ENCODE assay signal across 16 cellular contexts in genomic region chr2:111208639-111209038, GRCh38.
DNase-seq lines count a peak whose midpoint lies in the region; ATAC-seq and TF ChIP-seq lines count a peak whose summit lies in the region.
"Had no signal": no experiment of that assay in that cellular context is flagged by ENCODE, and none has a peak within 500 bp of the region (broad histone marks: within the 10 kb centered on the region; RNA-seq: fewer than 3 reads in every experiment).

No MANE protein-coding gene starts in this region.

- peak overlapping the region; percentile 52 for H3K4me2 ChIP-seq in DOHH2 (ENCODE audit: low read length)
- H3K4me2 ChIP-seq in OCI-LY1 (ENCODE audit: low read length), result peak overlapping the region; percentile 57; the same call in 1 of the 2 replicates
- H3K4me2 ChIP-seq: GM23338, PC-9 had no signal

- H3K4me1 Mint-ChIP-seq in activated CD4-positive, alpha-beta memory T cell treated with anti-CD3 and anti-CD28 coated beads, Interleukin-2, amount 10 ng/mL, durations not matched to agents 7 days and 5 days, result peaks cover 19% of the 10 kb centered on the region
- H3K4me1 Mint-ChIP-seq: brain, GM23338, nephron had no signal

- no peak for TF ChIP-seq CTCF in DOHH2 (IDR thresholded peaks at IDR 0.05; ENCODE audit: low read depth, low read length, poor library complexity, severe bottlenecking)
- no peak for TF ChIP-seq CTCF in OCI-LY1 (IDR thresholded peaks at IDR 0.05; ENCODE audit: low read length)
- no peak for TF ChIP-seq CTCF in left ventricle myocardium inferior (IDR thresholded peaks at IDR 0.05; ENCODE audit: borderline replicate concordance)

- CTCF ChIA-PET in activated CD4-positive, alpha-beta memory T cell treated with anti-CD3 and anti-CD28 coated beads, Interleukin-2, amount 10 ng/mL, durations not matched to agents 7 days and 5 days (lab: Charles Lee), result no interaction called here

- H2AFZ ChIP-seq in OCI-LY1 (ENCODE audit: low read length), result no peak overlapping the region
- H2AFZ ChIP-seq: GM23338, PC-9 had no signal

- peak overlapping the region; percentile 70 for H3K27ac ChIP-seq in DOHH2 (ENCODE audit: low read depth, low read length)
- H3K27ac ChIP-seq in OCI-LY1 (ENCODE audit: low read depth, low read length, poor library complexity, severe bottlenecking), result peak overlapping the region; percentile 96
- no peak overlapping the region for H3K27ac ChIP-seq in left ventricle myocardium inferior (replicated peaks)
- H3K27ac ChIP-seq: PC-9 had no signal

- no peak for DNase-seq in cerebellum (ENCODE audit: low spot score)
- DNase-seq in H7, result no peak
- no peak for DNase-seq in activated CD4-positive, alpha-beta memory T cell treated with anti-CD3 and anti-CD28 coated beads, Interleukin-2, amount 10 ng/mL, durations not matched to agents 7 days and 5 days
- no peak for DNase-seq in left ventricle myocardium inferior
- DNase-seq: activated effector memory CD4-positive, alpha-beta T cell treated with anti-CD3 and anti-CD28 coated beads, Interleukin-2, amount 50 U/mL, for 16 hours; NCI-H1092; NCI-H345; PC-9; stimulated activated CD4-positive, alpha-beta T cell treated with anti-CD3 and anti-CD28 coated beads, Interleukin-2, amount 100 ng/mL, for 24 hours had no signal

- no peak overlapping the region for H3K4me3 Mint-ChIP-seq in activated CD4-positive, alpha-beta memory T cell treated with anti-CD3 and anti-CD28 coated beads, Interleukin-2, amount 10 ng/mL, durations not matched to agents 7 days and 5 days
- H3K4me3 Mint-ChIP-seq: brain, GM23338, nephron had no signal

- peaks cover 8% of the 10 kb centered on the region for H3K9me3 Mint-ChIP-seq in activated CD4-positive, alpha-beta memory T cell treated with anti-CD3 and anti-CD28 coated beads, Interleukin-2, amount 10 ng/mL, durations not matched to agents 7 days and 5 days

- peak overlapping the region; percentile 11 for H3K4me3 ChIP-seq in DOHH2 (ENCODE audit: low read length)
- no peak overlapping the region for H3K4me3 ChIP-seq in OCI-LY1 (ENCODE audit: low read depth, low read length, poor library complexity, severe bottlenecking)
- H3K4me3 ChIP-seq in H7 (ENCODE audit: insufficient read depth, low read depth, low read length), result no peak overlapping the region
- H3K4me3 ChIP-seq in left ventricle myocardium inferior, result no peak overlapping the region
- H3K4me3 ChIP-seq: GM23338, PC-9 had no signal

- H3K79me2 ChIP-seq in DOHH2 (ENCODE audit: control insufficient read depth, low read length) (no peaks in the 10 kb centered on the region), OCI-LY1 (ENCODE audit: insufficient read depth, low read length) (no peaks in the 10 kb centered on the region)

- POLR2A ChIA-PET in activated CD4-positive, alpha-beta memory T cell treated with anti-CD3 and anti-CD28 coated beads, Interleukin-2, amount 10 ng/mL, durations not matched to agents 7 days and 5 days (lab: Charles Lee), result no interaction called here

- no peaks in the 10 kb centered on the region for H3K36me3 ChIP-seq in DOHH2 (ENCODE audit: control insufficient read depth, low read length)
- no peaks in the 10 kb centered on the region for H3K36me3 ChIP-seq in OCI-LY1 (ENCODE audit: insufficient read depth, low read length)
- H3K36me3 ChIP-seq in H7 (replicated peaks; ENCODE audit: control insufficient read depth, insufficient read depth, low read length), result no peaks in the 10 kb centered on the region
- H3K36me3 ChIP-seq in left ventricle myocardium inferior, result no peaks in the 10 kb centered on the region

- no peaks in the 10 kb centered on the region for H3K27me3 ChIP-seq in DOHH2 (ENCODE audit: control insufficient read depth, low read length)
- H3K27me3 ChIP-seq in OCI-LY1 (ENCODE audit: insufficient read depth, low read length), result no peaks in the 10 kb centered on the region
- no peaks in the 10 kb centered on the region for H3K27me3 ChIP-seq in H7 (ENCODE audit: control insufficient read depth, insufficient read depth, low read length)
- no peaks in the 10 kb centered on the region for H3K27me3 ChIP-seq in left ventricle myocardium inferior (ENCODE audit: low read depth)

- H3K4me1 ChIP-seq in DOHH2 (ENCODE audit: control insufficient read depth, low read length) (peaks cover 40% of the 10 kb centered on the region), OCI-LY1 (ENCODE audit: insufficient read depth, low read length, severe bottlenecking) (peaks cover 30% of the 10 kb centered on the region), left ventricle myocardium inferior (no peaks in the 10 kb centered on the region)

- intact Hi-C loops in left ventricle myocardium inferior (cut with micrococcal nuclease), result no loop called here

- peaks cover 58% of the 10 kb centered on the region for H3K36me3 Mint-ChIP-seq in activated CD4-positive, alpha-beta memory T cell treated with anti-CD3 and anti-CD28 coated beads, Interleukin-2, amount 10 ng/mL, durations not matched to agents 7 days and 5 days (ENCODE audit: low read depth)
- H3K36me3 Mint-ChIP-seq: brain had no signal

- peak overlapping the region; percentile 53 for H3K9ac ChIP-seq in OCI-LY1 (ENCODE audit: low read length)

- H3K9me3 ChIP-seq in DOHH2 (ENCODE audit: control insufficient read depth, insufficient read depth, low read length), result peaks cover 12% of the 10 kb centered on the region; the same call in 1 of the 2 replicates
- H3K9me3 ChIP-seq in OCI-LY1 (ENCODE audit: low read length), result peaks cover 15% of the 10 kb centered on the region
- H3K9me3 ChIP-seq in left ventricle myocardium inferior (replicated peaks), result peaks cover 5% of the 10 kb centered on the region

- no peaks in the 10 kb centered on the region for H3F3A ChIP-seq in DOHH2 (ENCODE audit: control insufficient read depth, insufficient read depth)
- no peaks in the 10 kb centered on the region for H3F3A ChIP-seq in OCI-LY1 (ENCODE audit: insufficient read depth, low read length)

- no peak overlapping the region for H3K27ac Mint-ChIP-seq in activated CD4-positive, alpha-beta memory T cell treated with anti-CD3 and anti-CD28 coated beads, Interleukin-2, amount 10 ng/mL, durations not matched to agents 7 days and 5 days
- H3K27ac Mint-ChIP-seq: brain, GM23338, nephron had no signal

- no peaks in the 10 kb centered on the region for H3K27me3 Mint-ChIP-seq in activated CD4-positive, alpha-beta memory T cell treated with anti-CD3 and anti-CD28 coated beads, Interleukin-2, amount 10 ng/mL, durations not matched to agents 7 days and 5 days

- H3K9me2 ChIP-seq in DOHH2 (replicated peaks; ENCODE audit: control insufficient read depth, low read length), result no peaks in the 10 kb centered on the region
- no peaks in the 10 kb centered on the region for H3K9me2 ChIP-seq in OCI-LY1 (ENCODE audit: low read depth, low read length)

- no peaks in the 10 kb centered on the region for H4K20me1 ChIP-seq in DOHH2 (ENCODE audit: control insufficient read depth, insufficient read depth, low read depth, low read length)
- no peaks in the 10 kb centered on the region for H4K20me1 ChIP-seq in OCI-LY1 (ENCODE audit: insufficient read depth, low read length)

- ATAC-seq in GM19372 (IDR thresholded peaks at IDR 0.05; ENCODE audit: low read depth, unreplicated experiment) (peak; percentile 13), HG02852 (IDR thresholded peaks at IDR 0.05; ENCODE audit: unreplicated experiment) (peak; percentile 25)
- ATAC-seq: GM23338 had no signal
